ENCODE assay signal across 9 cellular contexts in genomic region chr19:1384478-1385110, GRCh38. TPM values are rescaled to one million over a fixed set of nuclear protein-coding genes. Genes with fewer than 3 reads are reported as not detected.
A peak's percentile ranks its signal among the peaks of the same experiment; 100 is the strongest.
DNase-seq lines count a peak whose midpoint lies in the region; ATAC-seq and TF ChIP-seq lines count a peak whose summit lies in the region.
"Had no signal": no experiment of that assay in that cellular context is flagged by ENCODE, and none has a peak within 500 bp of the region (broad histone marks: within the 10 kb centered on the region; RNA-seq: fewer than 3 reads in every experiment).

No MANE protein-coding gene starts in this region.

- peaks cover 20% of the 10 kb centered on the region for H3K9me3 Mint-ChIP-seq in glutamatergic neuron (ENCODE audit: unreplicated experiment)

- TF ChIP-seq CTCF in HEK293 (tag by site-specific recombination; IDR thresholded peaks at IDR 0.05) (no peak), VCaP (conservative IDR thresholded peaks at IDR 0.05) (no peak), glutamatergic neuron (IDR thresholded peaks at IDR 0.05; ENCODE audit: partially characterized antibody, unreplicated experiment) (no peak)

- peaks cover 6% of the 10 kb centered on the region for H3K4me1 Mint-ChIP-seq in glutamatergic neuron (ENCODE audit: low read depth, unreplicated experiment)

- no peak overlapping the region; the same call in 1 of the 2 replicates for H3K27ac ChIP-seq in HEK293 (ENCODE audit: extremely low read depth, low read depth, low read length)
- peak overlapping the region; percentile 91 for H3K27ac ChIP-seq in VCaP
- peak overlapping the region in 18 of 21 experiments; percentile 78 to 96 (median 88) for H3K27ac ChIP-seq in skin epidermis

- CTCF ChIA-PET in HEK293 (lab: Yijun Ruan, JAX), result interaction anchor here (0.7 kb wide), 1 partner anchor 968 kb away, joined by 3 read pairs; no protein-coding TSS in a partner anchor

- POLR2A ChIA-PET in HEK293 (lab: Yijun Ruan, JAX), result no interaction called here

- no peaks in the 10 kb centered on the region for H3K9me3 ChIP-seq in HEK293 (ENCODE audit: control insufficient read depth, insufficient read depth, low read depth, low read length)

- DNase-seq in glutamatergic neuron (no peak), NOMO-1 treated with DMSO at 0.1 percent for 48 hours (lab: John Stamatoyannopoulos, UW; ENCODE audit: unreplicated experiment) (no peak)
- DNase-seq: NCI-H446 had no signal

- ATAC-seq in HG02973 (IDR thresholded peaks at IDR 0.05; ENCODE audit: unreplicated experiment) (no peak), GM21381 (IDR thresholded peaks at IDR 0.05; ENCODE audit: unreplicated experiment) (no peak), GM19324 (IDR thresholded peaks at IDR 0.05; ENCODE audit: low FRiP score, unreplicated experiment) (no peak)

- H3K4me3 Mint-ChIP-seq in glutamatergic neuron (ENCODE audit: unreplicated experiment), result peak overlapping the region; percentile 84

- peaks cover 8% of the 10 kb centered on the region for H3K36me3 Mint-ChIP-seq in glutamatergic neuron (ENCODE audit: unreplicated experiment)

- H3K4me1 ChIP-seq in HEK293 (ENCODE audit: control insufficient read depth, insufficient read depth, low read length), result 0 out of 2 replicates have a peak, but pooled peaks cover 3% of the 10 kb centered on the region

- H3K4me3 ChIP-seq in HEK293 (ENCODE audit: low read depth, low read length) (peak overlapping the region; percentile 83), skin epidermis (peak overlapping the region; percentile 68 to 97 (median 86))

- H3K27me3 Mint-ChIP-seq in glutamatergic neuron (ENCODE audit: unreplicated experiment), result peaks cover 23% of the 10 kb centered on the region

- H3K27ac Mint-ChIP-seq in glutamatergic neuron (ENCODE audit: unreplicated experiment), result peak overlapping the region; percentile 10

- peaks cover 0 to 28% of the 10 kb centered on the region in 2 experiments; a peak in 1 of 3 replicates for H3K36me3 ChIP-seq in HEK293 (ENCODE audit: control insufficient read depth in 2 of 2, insufficient read depth in 1 of 2, low read length in 2 of 2)

TF ChIP-seq in HEK293, 187 proteins besides CTCF, POLR2A, EP300 and RAD21:
- peak; percentile 45 for TF ChIP-seq ZNF335 (tag by site-specific recombination; conservative IDR thresholded peaks at IDR 0.05)
- TF ChIP-seq SCRT1 (tag by site-specific recombination; IDR thresholded peaks at IDR 0.05; ENCODE audit: borderline replicate concordance), result peak; percentile 54; the same call in 1 of the 2 replicates
- TF ChIP-seq SCRT2 (tag by site-specific recombination; IDR thresholded peaks at IDR 0.05), result peak; percentile 51
- no peak for TF ChIP-seq ZNF571 (tag by site-specific recombination; IDR thresholded peaks at IDR 0.05)
- TF ChIP-seq ZBTB17 (tag by site-specific recombination; IDR thresholded peaks at IDR 0.05), result peak; percentile 69

RNA-seq across cellular contexts. Expression of gene NDUFS7, which starts 0.9 kb away (rescaled TPM):
- total RNA-seq in glutamatergic neuron (ENCODE audit: unreplicated experiment), result 123 TPM

RNA-seq across cellular contexts. Expression of gene GAMT, which starts 16.7 kb away (rescaled TPM):
- 17.9 TPM for total RNA-seq in glutamatergic neuron (ENCODE audit: unreplicated experiment)

RNA-seq across cellular contexts. Expression of gene DAZAP1, which starts 22.8 kb away (rescaled TPM):
- total RNA-seq in glutamatergic neuron (ENCODE audit: unreplicated experiment), result 135 TPM

RNA-seq across cellular contexts. Expression of gene RPS15, which starts 53.6 kb away (rescaled TPM):
- total RNA-seq in glutamatergic neuron (ENCODE audit: unreplicated experiment), result 603 TPM
